ENCODE assay signal across 8 cellular contexts in genomic region chr9:108885643-108886348, GRCh38. TPM values are rescaled to one million over a fixed set of nuclear protein-coding genes. Genes with fewer than 3 reads are reported as not detected.
DNase-seq lines count a peak whose midpoint lies in the region; ATAC-seq and TF ChIP-seq lines count a peak whose summit lies in the region.

No MANE protein-coding gene starts in this region.

- ATAC-seq in natural killer cell treated with Interleukin-12 subunit alpha and Interleukin-12 subunit beta and Interleukin-15 and Interleukin-18, amount 100 ng/mL, for 72 hours, result peak; percentile 75 to 86
- no peak for ATAC-seq in natural killer cell
- ATAC-seq in HG02870 (IDR thresholded peaks at IDR 0.05; ENCODE audit: unreplicated experiment), result peak; percentile 98
- ATAC-seq in activated B cell treated with CpG ODN at 0.5 μM for 24 hours (ENCODE audit: low read depth), result peak; percentile 64
- peak; percentile 77 for ATAC-seq in foreskin keratinocyte
- peak; percentile 98 to 100 for ATAC-seq in stimulated activated naive B cell treated with anti-CD40 and anti-IgM and Interleukin-4, amounts not matched to agents 10 μg/mL and 1 μg/mL and 100 μg/mL, for 72 hours (replicated peaks)

- H3K9me3 Mint-ChIP-seq in natural killer cell treated with Interleukin-12 subunit alpha and Interleukin-12 subunit beta and Interleukin-15 and Interleukin-18, amount 100 ng/mL, for 72 hours, result no peaks in the 10 kb centered on the region
- H3K9me3 Mint-ChIP-seq in natural killer cell (no peaks in the 10 kb centered on the region), activated B cell treated with CpG ODN at 0.5 μM for 24 hours (no peaks in the 10 kb centered on the region), endodermal cell (no peaks in the 10 kb centered on the region)
- no peaks in the 10 kb centered on the region for H3K9me3 Mint-ChIP-seq in stimulated activated naive B cell treated with anti-CD40 and anti-IgM and Interleukin-4, amounts not matched to agents 10 μg/mL and 1 μg/mL and 100 μg/mL, for 72 hours

- no peak overlapping the region for H3K9ac ChIP-seq in endodermal cell (ENCODE audit: extremely low read depth, low read length, poor library complexity, severe bottlenecking)

- H3K27me3 ChIP-seq in foreskin keratinocyte (no peaks in the 10 kb centered on the region), endodermal cell (ENCODE audit: control insufficient read depth, insufficient read depth, low read length, poor library complexity, severe bottlenecking) (no peaks in the 10 kb centered on the region)

- TF ChIP-seq CTCF in natural killer cell (IDR thresholded peaks at IDR 0.05), result no peak
- TF ChIP-seq CTCF in activated B cell treated with CpG ODN at 0.5 μM for 24 hours (IDR thresholded peaks at IDR 0.05), result no peak
- TF ChIP-seq CTCF in foreskin keratinocyte (conservative IDR thresholded peaks at IDR 0.05), result no peak
- no peak for TF ChIP-seq CTCF in endodermal cell (conservative IDR thresholded peaks at IDR 0.05)

- H3K27me3 Mint-ChIP-seq in natural killer cell treated with Interleukin-12 subunit alpha and Interleukin-12 subunit beta and Interleukin-15 and Interleukin-18, amount 100 ng/mL, for 72 hours, result no peaks in the 10 kb centered on the region
- H3K27me3 Mint-ChIP-seq in natural killer cell (ENCODE audit: low read depth in 2 of 2), result no peaks in the 10 kb centered on the region
- H3K27me3 Mint-ChIP-seq in activated B cell treated with CpG ODN at 0.5 μM for 24 hours, result no peaks in the 10 kb centered on the region
- H3K27me3 Mint-ChIP-seq in stimulated activated naive B cell treated with anti-CD40 and anti-IgM and Interleukin-4, amounts not matched to agents 10 μg/mL and 1 μg/mL and 100 μg/mL, for 72 hours, result no peaks in the 10 kb centered on the region
- no peaks in the 10 kb centered on the region for H3K27me3 Mint-ChIP-seq in endodermal cell (ENCODE audit: insufficient read depth)

- peak overlapping the region; percentile 52 to 74 for H3K27ac Mint-ChIP-seq in natural killer cell treated with Interleukin-12 subunit alpha and Interleukin-12 subunit beta and Interleukin-15 and Interleukin-18, amount 100 ng/mL, for 72 hours
- H3K27ac Mint-ChIP-seq in natural killer cell (peak overlapping the region in 1 of 2 donors; percentile 15), activated B cell treated with CpG ODN at 0.5 μM for 24 hours (no peak overlapping the region), endodermal cell (no peak overlapping the region)
- H3K27ac Mint-ChIP-seq in stimulated activated naive B cell treated with anti-CD40 and anti-IgM and Interleukin-4, amounts not matched to agents 10 μg/mL and 1 μg/mL and 100 μg/mL, for 72 hours, result peak overlapping the region; percentile 39

- no peak for DNase-seq in natural killer cell treated with Interleukin-12 subunit alpha and Interleukin-12 subunit beta and Interleukin-15 and Interleukin-18, amount 100 ng/mL, for 72 hours (ENCODE audit: low spot score)
- DNase-seq in natural killer cell (no peak), NCI-H1105 (lab: John Stamatoyannopoulos, UW) (peak; percentile 82), activated B cell treated with CpG ODN at 0.5 μM for 24 hours (no peak), foreskin keratinocyte (peak; percentile 66 to 84), endodermal cell (no peak)
- peak; percentile 47 for DNase-seq in stimulated activated naive B cell treated with anti-CD40 and anti-IgM and Interleukin-4, amounts not matched to agents 10 μg/mL and 1 μg/mL and 100 μg/mL, for 72 hours

- H3K4me3 Mint-ChIP-seq in natural killer cell treated with Interleukin-12 subunit alpha and Interleukin-12 subunit beta and Interleukin-15 and Interleukin-18, amount 100 ng/mL, for 72 hours, result no peak overlapping the region
- H3K4me3 Mint-ChIP-seq in natural killer cell (no peak overlapping the region), activated B cell treated with CpG ODN at 0.5 μM for 24 hours (no peak overlapping the region), endodermal cell (no peak overlapping the region)
- H3K4me3 Mint-ChIP-seq in stimulated activated naive B cell treated with anti-CD40 and anti-IgM and Interleukin-4, amounts not matched to agents 10 μg/mL and 1 μg/mL and 100 μg/mL, for 72 hours, result peak overlapping the region in 1 of 2 donors; percentile 40

- no peak overlapping the region for H3K27ac ChIP-seq in foreskin keratinocyte
- H3K27ac ChIP-seq in endodermal cell (ENCODE audit: low read depth, low read length), result no peak overlapping the region

- no peaks in the 10 kb centered on the region for H3K9me3 ChIP-seq in endodermal cell (ENCODE audit: control insufficient read depth, low read length)

- no peak overlapping the region for H3K4me3 ChIP-seq in endodermal cell (ENCODE audit: low read length)

- WGBS in endodermal cell (ENCODE audit: insufficient coverage in 1 of 2, insufficient read length in 1 of 2), 2 experiments, result 75 to 100% methylated on average over 1 of the region's 1 CpG

- CTCF ChIA-PET in activated B cell treated with CpG ODN at 0.5 μM for 24 hours (lab: Charles Lee), result no interaction called here

- H3K36me3 ChIP-seq in endodermal cell (ENCODE audit: control insufficient read depth, insufficient read depth, low read length), result peaks cover 51% of the 10 kb centered on the region

- POLR2A ChIA-PET in activated B cell treated with CpG ODN at 0.5 μM for 24 hours (lab: Charles Lee), result no interaction called here

- intact Hi-C loops in natural killer cell (cut with micrococcal nuclease) (no loop called here), activated B cell treated with CpG ODN at 0.5 μM for 24 hours (cut with micrococcal nuclease) (loop anchor here (5.0 kb wide), 1 partner anchor 637 kb away; no protein-coding TSS in a partner anchor)

- peaks cover 36% of the 10 kb centered on the region for H3K36me3 Mint-ChIP-seq in natural killer cell treated with Interleukin-12 subunit alpha and Interleukin-12 subunit beta and Interleukin-15 and Interleukin-18, amount 100 ng/mL, for 72 hours
- H3K36me3 Mint-ChIP-seq in natural killer cell (peaks cover 8% of the 10 kb centered on the region), activated B cell treated with CpG ODN at 0.5 μM for 24 hours (ENCODE audit: low read depth) (peaks cover 69% of the 10 kb centered on the region), endodermal cell (ENCODE audit: low read depth) (peaks cover 30% of the 10 kb centered on the region)
- peaks cover 42 to 58% of the 10 kb centered on the region in 2 donors for H3K36me3 Mint-ChIP-seq in stimulated activated naive B cell treated with anti-CD40 and anti-IgM and Interleukin-4, amounts not matched to agents 10 μg/mL and 1 μg/mL and 100 μg/mL, for 72 hours

- H3K4me1 Mint-ChIP-seq in natural killer cell treated with Interleukin-12 subunit alpha and Interleukin-12 subunit beta and Interleukin-15 and Interleukin-18, amount 100 ng/mL, for 72 hours (ENCODE audit: low read depth in 2 of 2), result peaks cover 7 to 9% of the 10 kb centered on the region in 2 donors
- peaks cover 0 to 13% of the 10 kb centered on the region in 2 donors for H3K4me1 Mint-ChIP-seq in natural killer cell
- H3K4me1 Mint-ChIP-seq in activated B cell treated with CpG ODN at 0.5 μM for 24 hours, result peaks cover 5% of the 10 kb centered on the region
- H3K4me1 Mint-ChIP-seq in stimulated activated naive B cell treated with anti-CD40 and anti-IgM and Interleukin-4, amounts not matched to agents 10 μg/mL and 1 μg/mL and 100 μg/mL, for 72 hours, result peaks cover 12 to 22% of the 10 kb centered on the region in 2 donors
- H3K4me1 Mint-ChIP-seq in endodermal cell, result no peaks in the 10 kb centered on the region

- H3K4me1 ChIP-seq in foreskin keratinocyte, result peaks cover 11% of the 10 kb centered on the region
- no peaks in the 10 kb centered on the region for H3K4me1 ChIP-seq in endodermal cell (ENCODE audit: control insufficient read depth, insufficient read depth, low read length)

RNA-seq across cellular contexts. Expression of gene ACTL7A, which starts 23.7 kb away (rescaled TPM):
- total RNA-seq in natural killer cell treated with Interleukin-12 subunit alpha and Interleukin-12 subunit beta and Interleukin-15 and Interleukin-18, amount 100 ng/mL, for 72 hours, result not detected
- total RNA-seq in natural killer cell, result not detected
- not detected in 2 replicates for total RNA-seq in activated B cell treated with CpG ODN at 0.5 μM for 24 hours
- total RNA-seq in foreskin keratinocyte, result not detected in 2 replicates
- polyA plus RNA-seq in foreskin keratinocyte, result not detected in 2 replicates
- total RNA-seq in endodermal cell, result not detected
- polyA plus RNA-seq in endodermal cell (2013, experiment 1 of 2), result not detected
- not detected for polyA plus RNA-seq in endodermal cell (2013, experiment 2 of 2)

RNA-seq across cellular contexts. Expression of gene ACTL7B, which starts 30.0 kb away (rescaled TPM):
- not detected for total RNA-seq in natural killer cell treated with Interleukin-12 subunit alpha and Interleukin-12 subunit beta and Interleukin-15 and Interleukin-18, amount 100 ng/mL, for 72 hours
- total RNA-seq in natural killer cell, result under 1 TPM in 1 of 3 donors, not detected in 2; 0.20 TPM
- 0.16 TPM in 1 of 2 replicates, not detected in the other for total RNA-seq in activated B cell treated with CpG ODN at 0.5 μM for 24 hours
- not detected in 2 replicates for total RNA-seq in foreskin keratinocyte
- not detected in 2 replicates for polyA plus RNA-seq in foreskin keratinocyte
- total RNA-seq in endodermal cell, result not detected
- not detected for polyA plus RNA-seq in endodermal cell (2013, experiment 1 of 2)
- polyA plus RNA-seq in endodermal cell (2013, experiment 2 of 2), result not detected

RNA-seq across cellular contexts. Expression of gene ELP1, which starts 48.1 kb away (rescaled TPM):
- 10 to 100 TPM; 28.1 to 34.3 TPM for total RNA-seq in natural killer cell treated with Interleukin-12 subunit alpha and Interleukin-12 subunit beta and Interleukin-15 and Interleukin-18, amount 100 ng/mL, for 72 hours
- total RNA-seq in natural killer cell (10 to 100 TPM; 21.8 to 33.0 (median 28.2) TPM), activated B cell treated with CpG ODN at 0.5 μM for 24 hours (20.3 and 25.0 TPM in 2 replicates), foreskin keratinocyte (33.4 and 39.3 TPM in 2 replicates), endodermal cell (10 to 100 TPM; 32.9 to 37.1 TPM)
- 14.8 and 17.5 TPM in 2 replicates for polyA plus RNA-seq in foreskin keratinocyte
- 35.4 TPM for polyA plus RNA-seq in endodermal cell (2013, experiment 1 of 2)
- 29.5 TPM for polyA plus RNA-seq in endodermal cell (2013, experiment 2 of 2)

RNA-seq across cellular contexts. Expression of gene ABITRAM, which starts 48.4 kb away (rescaled TPM):
- 1 to 10 TPM; 6.9 to 8.5 TPM for total RNA-seq in natural killer cell treated with Interleukin-12 subunit alpha and Interleukin-12 subunit beta and Interleukin-15 and Interleukin-18, amount 100 ng/mL, for 72 hours
- total RNA-seq in natural killer cell, result 1 to 10 TPM; 5.9 to 8.1 (median 7.4) TPM
- 6.4 and 7.8 TPM in 2 replicates for total RNA-seq in activated B cell treated with CpG ODN at 0.5 μM for 24 hours
- total RNA-seq in foreskin keratinocyte, result 11.6 and 11.8 TPM in 2 replicates
- polyA plus RNA-seq in foreskin keratinocyte, result 9.8 and 10.2 TPM in 2 replicates
- 10 to 100 TPM; 11.4 to 15.4 TPM for total RNA-seq in endodermal cell
- polyA plus RNA-seq in endodermal cell (2013, experiment 1 of 2), result 21.8 TPM
- 18.8 TPM for polyA plus RNA-seq in endodermal cell (2013, experiment 2 of 2)

Comparison
In these comparisons a context has a peak if more than half of its experiments do, and no peak if none do; other contexts are left out.
1. ATAC-seq: peak in natural killer cell treated with Interleukin-12 subunit alpha and Interleukin-12 subunit beta and Interleukin-15 and Interleukin-18, amount 100 ng/mL, for 72 hours (2 of 2), HG02870 (single experiment), activated B cell treated with CpG ODN at 0.5 μM for 24 hours (single experiment), foreskin keratinocyte (single experiment) and stimulated activated naive B cell treated with anti-CD40 and anti-IgM and Interleukin-4, amounts not matched to agents 10 μg/mL and 1 μg/mL and 100 μg/mL, for 72 hours (2 of 2); none in natural killer cell (0 of 3).
2. DNase-seq: peak in NCI-H1105 (single experiment), foreskin keratinocyte (2 of 2) and stimulated activated naive B cell treated with anti-CD40 and anti-IgM and Interleukin-4, amounts not matched to agents 10 μg/mL and 1 μg/mL and 100 μg/mL, for 72 hours (single experiment); none in natural killer cell treated with Interleukin-12 subunit alpha and Interleukin-12 subunit beta and Interleukin-15 and Interleukin-18, amount 100 ng/mL, for 72 hours (single experiment), natural killer cell (single experiment), activated B cell treated with CpG ODN at 0.5 μM for 24 hours (single experiment) and endodermal cell (single experiment).
3. H3K27ac Mint-ChIP-seq: peak in natural killer cell treated with Interleukin-12 subunit alpha and Interleukin-12 subunit beta and Interleukin-15 and Interleukin-18, amount 100 ng/mL, for 72 hours (2 of 2) and stimulated activated naive B cell treated with anti-CD40 and anti-IgM and Interleukin-4, amounts not matched to agents 10 μg/mL and 1 μg/mL and 100 μg/mL, for 72 hours (single experiment); none in activated B cell treated with CpG ODN at 0.5 μM for 24 hours (single experiment) and endodermal cell (single experiment).